20 cellular contexts compared by ENCODE assay signal in the genomic region with DNA sequence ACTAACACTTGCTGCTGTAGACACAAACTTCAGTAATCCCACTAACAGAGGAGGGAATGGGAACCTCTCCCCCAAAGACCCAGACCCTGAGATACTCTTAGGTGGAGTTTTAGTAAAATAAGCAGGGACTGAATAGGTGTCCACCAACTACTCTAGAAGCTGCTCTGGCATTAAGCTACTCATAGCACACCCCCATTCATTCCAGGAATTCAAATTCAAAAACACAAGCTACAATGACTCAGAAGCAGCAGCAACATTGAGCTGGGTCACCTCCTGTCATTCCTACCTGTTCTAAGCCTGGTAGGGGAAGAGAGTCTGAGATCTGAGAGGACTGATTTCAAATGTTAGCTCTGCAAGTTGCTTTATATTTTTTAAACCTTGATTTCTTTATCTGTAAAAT.
DNase-seq lines count a peak whose midpoint lies in the region; ATAC-seq, FAIRE-seq and TF ChIP-seq lines count a peak whose summit lies in the region.
"Had no signal": no experiment of that assay in that cellular context is flagged by ENCODE, and none has a peak within 500 bp of the region (broad histone marks: within the 10 kb centered on the region; RNA-seq: fewer than 3 reads in every experiment).

No MANE protein-coding gene starts in this region.

- no peak for TF ChIP-seq CTCF in upper lobe of left lung (IDR thresholded peaks at IDR 0.05)
- TF ChIP-seq CTCF in heart left ventricle (IDR thresholded peaks at IDR 0.05) = no peak

- H3K36me3 ChIP-seq in upper lobe of left lung = no peaks in the 10 kb centered on the region
- H3K36me3 ChIP-seq in heart left ventricle = no peaks in the 10 kb centered on the region
- H3K36me3 ChIP-seq: BE2C, SJSA1 had no signal

- no peak for TF ChIP-seq POLR2A in upper lobe of left lung (IDR thresholded peaks at IDR 0.05)
- TF ChIP-seq POLR2A in heart left ventricle (IDR thresholded peaks at IDR 0.05) = no peak

- H3K27me3 ChIP-seq in upper lobe of left lung (no peaks in the 10 kb centered on the region), heart left ventricle (no peaks in the 10 kb centered on the region)
- H3K27me3 ChIP-seq: BE2C, SJSA1 had no signal

- no peak overlapping the region for H3K4me3 ChIP-seq in upper lobe of left lung
- H3K4me3 ChIP-seq in heart left ventricle = no peak overlapping the region
- H3K4me3 ChIP-seq: GM23338, PC-9, SJSA1 had no signal

- no peaks in the 10 kb centered on the region for H3K4me1 ChIP-seq in upper lobe of left lung
- H3K4me1 ChIP-seq in heart left ventricle = no peaks in the 10 kb centered on the region
- H3K4me1 ChIP-seq: BE2C had no signal

- FAIRE-seq in urothelium cell line (lab: Jason Lieb, UNC) = no peak
- FAIRE-seq: GM12891 had no signal

- peak; percentile 50 for DNase-seq in M059J (ENCODE audit: low read depth)
- peak; percentile 36 for DNase-seq in astrocyte of the hippocampus (ENCODE audit: low read depth, low spot score)
- DNase-seq in iris pigment epithelial cell (ENCODE audit: low read depth) = peak; percentile 15
- peak; percentile 4 for DNase-seq in urothelium cell line (ENCODE audit: low spot score)
- no peak for DNase-seq in upper lobe of left lung
- DNase-seq in heart left ventricle = no peak
- DNase-seq in NCI-H2081 (lab: John Stamatoyannopoulos, UW) = no peak
- DNase-seq: BE2C; CD4-positive, alpha-beta T cell; DND-41; GDM1; KBM-7; NCI-H1417 treated with DMSO at 0.1 percent for 48 hours; NCI-H1930; NCI-H510A; NCI-H82 had no signal

- TF ChIP-seq EP300 in upper lobe of left lung (IDR thresholded peaks at IDR 0.05) = no peak

- H3K9me3 ChIP-seq in upper lobe of left lung (no peaks in the 10 kb centered on the region), heart left ventricle (no peaks in the 10 kb centered on the region)
- H3K9me3 ChIP-seq: BE2C, SJSA1 had no signal

- no peak overlapping the region for H3K27ac ChIP-seq in upper lobe of left lung
- no peak overlapping the region for H3K27ac ChIP-seq in heart left ventricle
- H3K27ac ChIP-seq: PC-9, SJSA1 had no signal

- ATAC-seq in upper lobe of left lung (ENCODE audit: low FRiP score in 2 of 2) = no peak
- no peak for ATAC-seq in heart left ventricle
- ATAC-seq: GM23338 had no signal

- intact Hi-C loops in heart left ventricle (cut with DNase I) = no loop called here

Comparison
In these comparisons a context has a peak if more than half of its experiments do, and no peak if none do; other contexts are left out.
1. DNase-seq: peak in M059J (single experiment), astrocyte of the hippocampus (single experiment), iris pigment epithelial cell (single experiment) and urothelium cell line (single experiment); none in upper lobe of left lung (0 of 2), heart left ventricle (0 of 5) and NCI-H2081 (0 of 2).